In genomic region chr7:100825215-100825671, GRCh38 we compare ENCODE assay signal across 11 cellular contexts. TPM values are rescaled to one million over a fixed set of nuclear protein-coding genes. Genes with fewer than 3 reads are reported as not detected.
DNase-seq lines count a peak whose midpoint lies in the region; ATAC-seq, FAIRE-seq and TF ChIP-seq lines count a peak whose summit lies in the region.
"Had no signal": no experiment of that assay in that cellular context is flagged by ENCODE, and none has a peak within 500 bp of the region (broad histone marks: within the 10 kb centered on the region; RNA-seq: fewer than 3 reads in every experiment).

No MANE protein-coding gene starts in this region.

- H3K27ac Mint-ChIP-seq in GM23338: peak overlapping the region; percentile 4; the same call in 1 of the 2 replicates
- peak overlapping the region; percentile 37 for H3K27ac Mint-ChIP-seq in chondrocyte (ENCODE audit: unreplicated experiment)

- no peaks in the 10 kb centered on the region for H3K9me3 Mint-ChIP-seq in GM23338
- H3K9me3 Mint-ChIP-seq in chondrocyte (ENCODE audit: low read depth): no peaks in the 10 kb centered on the region

- H3K36me3 Mint-ChIP-seq in GM23338 (ENCODE audit: low read depth) (peaks cover 58% of the 10 kb centered on the region), chondrocyte (ENCODE audit: low read depth) (peaks cover 16% of the 10 kb centered on the region)

- no peak for TF ChIP-seq CTCF in GM23338 (conservative IDR thresholded peaks at IDR 0.05; ENCODE audit: low read depth in 2 of 2)
- no peak for TF ChIP-seq CTCF in chondrocyte (IDR thresholded peaks at IDR 0.05)
- no peak for TF ChIP-seq CTCF in kidney epithelial cell (IDR thresholded peaks at IDR 0.05; ENCODE audit: insufficient read depth, low read length, poor library complexity, severe bottlenecking)
- no peak for TF ChIP-seq CTCF in MM.1S (IDR thresholded peaks at IDR 0.05; ENCODE audit: low read length)

- no peak overlapping the region for H3K9ac ChIP-seq in MM.1S (ENCODE audit: low read length)

- H3K27me3 ChIP-seq in GM23338 (ENCODE audit: insufficient read depth) (no peaks in the 10 kb centered on the region), kidney epithelial cell (ENCODE audit: control insufficient read depth, insufficient read depth, low read length) (no peaks in the 10 kb centered on the region), MM.1S (replicated peaks; ENCODE audit: insufficient read depth, low read length) (peaks cover 84% of the 10 kb centered on the region)

- TF ChIP-seq POLR2A in GM12892 (IDR thresholded peaks at IDR 0.05; ENCODE audit: low read depth, low read length): no peak

- H3K9me2 ChIP-seq in GM23338 (ENCODE audit: insufficient read depth): no peaks in the 10 kb centered on the region
- no peaks in the 10 kb centered on the region for H3K9me2 ChIP-seq in MM.1S (replicated peaks; ENCODE audit: insufficient read depth, low read length)

- DNase-seq in GM23338 (ENCODE audit: low spot score) (peak; percentile 40), chondrocyte (ENCODE audit: low spot score) (no peak), kidney epithelial cell (ENCODE audit: low read depth) (no peak), inferior parietal cortex (ENCODE audit: extremely low spot score) (no peak), GM12892 (ENCODE audit: insufficient read length) (no peak), MM.1S (no peak)
- DNase-seq: activated CD4-positive, CD25-positive, alpha-beta regulatory T cell treated with anti-CD3 and anti-CD28 coated beads, Interleukin-2, amount 50 U/mL, for 72 hours; cortex of kidney; NCI-H1436 treated with DMSO at 0.1 percent for 48 hours had no signal

- H2AFZ ChIP-seq in GM23338 (no peak overlapping the region), MM.1S (ENCODE audit: low read length) (no peak overlapping the region)

- H3K4me2 ChIP-seq in GM23338 (peak overlapping the region; percentile 100), MM.1S (ENCODE audit: low read depth, low read length) (no peak overlapping the region)

- H3F3A ChIP-seq in GM23338 (replicated peaks; ENCODE audit: low read depth): peaks cover 7% of the 10 kb centered on the region; the same call in 1 of the 2 replicates
- no peaks in the 10 kb centered on the region for H3F3A ChIP-seq in MM.1S (ENCODE audit: insufficient read depth, low read length)

- FAIRE-seq in GM12892 (lab: Jason Lieb, UNC): no peak

- H4K20me1 ChIP-seq in GM23338 (replicated peaks; ENCODE audit: insufficient read depth) (peaks cover 27% of the 10 kb centered on the region), MM.1S (ENCODE audit: insufficient read depth, low read length) (no peaks in the 10 kb centered on the region)

- H3K36me3 ChIP-seq in GM23338 (ENCODE audit: insufficient read depth): peaks cover 25% of the 10 kb centered on the region
- peaks cover 2% of the 10 kb centered on the region for H3K36me3 ChIP-seq in kidney epithelial cell (ENCODE audit: control insufficient read depth, insufficient read depth, low read length)
- H3K36me3 ChIP-seq in MM.1S (replicated peaks; ENCODE audit: insufficient read depth, low read length): no peaks in the 10 kb centered on the region

- peaks cover 15% of the 10 kb centered on the region; the same call in 1 of the 2 replicates for H3K4me1 ChIP-seq in GM23338 (ENCODE audit: insufficient read depth)
- H3K4me1 ChIP-seq in MM.1S (ENCODE audit: low read length): no peaks in the 10 kb centered on the region

- no peaks in the 10 kb centered on the region for H3K9me3 ChIP-seq in MM.1S (replicated peaks; ENCODE audit: insufficient read depth, low read length)

- H3K27me3 Mint-ChIP-seq in GM23338 (ENCODE audit: insufficient read depth, low read depth, poor library complexity) (peaks cover 21% of the 10 kb centered on the region), chondrocyte (ENCODE audit: low read depth) (no peaks in the 10 kb centered on the region)

- peak overlapping the region; percentile 98 for H3K4me3 ChIP-seq in GM23338
- H3K4me3 ChIP-seq in kidney epithelial cell (ENCODE audit: low read depth, low read length): peak overlapping the region; percentile 78
- peak overlapping the region; percentile 43 to 71 (median 55) for H3K4me3 ChIP-seq in skin epidermis
- no peak overlapping the region for H3K4me3 ChIP-seq in MM.1S (ENCODE audit: low read length)

- H3K27ac ChIP-seq in GM23338 (ENCODE audit: low read depth) (peak overlapping the region; percentile 45; the same call in 1 of the 2 replicates), skin epidermis (peak overlapping the region in 20 of 21 experiments; percentile 56 to 91 (median 79)), MM.1S (ENCODE audit: low read length) (no peak overlapping the region)

- ATAC-seq in GM23338 (no peak), HG02973 (IDR thresholded peaks at IDR 0.05; ENCODE audit: unreplicated experiment) (no peak)

- H3K79me2 ChIP-seq in GM23338 (replicated peaks; ENCODE audit: insufficient read depth) (peaks cover 51% of the 10 kb centered on the region), MM.1S (ENCODE audit: low read length) (no peaks in the 10 kb centered on the region)

- peaks cover 23% of the 10 kb centered on the region for H3K4me1 Mint-ChIP-seq in GM23338
- H3K4me1 Mint-ChIP-seq in chondrocyte (ENCODE audit: low read depth): peaks cover 31% of the 10 kb centered on the region

- H3K4me3 Mint-ChIP-seq in GM23338: peak overlapping the region; percentile 97
- peak overlapping the region; percentile 87 for H3K4me3 Mint-ChIP-seq in chondrocyte (ENCODE audit: unreplicated experiment)

TF ChIP-seq in GM23338, 12 proteins besides CTCF, POLR2A, EP300 and RAD21:
- TF ChIP-seq, protein P1, sequence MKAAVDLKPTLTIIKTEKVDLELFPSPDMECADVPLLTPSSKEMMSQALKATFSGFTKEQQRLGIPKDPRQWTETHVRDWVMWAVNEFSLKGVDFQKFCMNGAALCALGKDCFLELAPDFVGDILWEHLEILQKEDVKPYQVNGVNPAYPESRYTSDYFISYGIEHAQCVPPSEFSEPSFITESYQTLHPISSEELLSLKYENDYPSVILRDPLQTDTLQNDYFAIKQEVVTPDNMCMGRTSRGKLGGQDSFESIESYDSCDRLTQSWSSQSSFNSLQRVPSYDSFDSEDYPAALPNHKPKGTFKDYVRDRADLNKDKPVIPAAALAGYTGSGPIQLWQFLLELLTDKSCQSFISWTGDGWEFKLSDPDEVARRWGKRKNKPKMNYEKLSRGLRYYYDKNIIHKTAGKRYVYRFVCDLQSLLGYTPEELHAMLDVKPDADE (IDR thresholded peaks at IDR 0.05): no peak
- TF ChIP-seq ZNF114 (CRISPR knock-in tag; IDR thresholded peaks at IDR 0.05) (no peak), REST (IDR thresholded peaks at IDR 0.05; ENCODE audit: unreplicated experiment) (no peak), EZH2 (IDR thresholded peaks at IDR 0.05; ENCODE audit: low read depth, unreplicated experiment) (no peak), NANOG (IDR thresholded peaks at IDR 0.05; ENCODE audit: borderline replicate concordance) (no peak), ZNF331 (CRISPR knock-in tag; IDR thresholded peaks at IDR 0.05; ENCODE audit: low read depth) (no peak), CREB1 (CRISPR knock-in tag; IDR thresholded peaks at IDR 0.05; ENCODE audit: low read depth) (no peak), JUNB (IDR thresholded peaks at IDR 0.05; ENCODE audit: unreplicated experiment) (no peak)

RNA-seq across cellular contexts. Expression of gene EPHB4, which starts 2.1 kb away (rescaled TPM):
- total RNA-seq in GM23338 (2014; rRNA removed; shearing (Covaris generic)): 145 and 164 TPM in 2 replicates
- 22.6 and 23.3 TPM in 2 replicates for polyA plus RNA-seq in GM23338 (2016; fragmentation: Nextera tagmentation; extraction: Ambion mirVana)
- 56.6 to 60.7 TPM (median 59.5 TPM) in 3 replicates for total RNA-seq in chondrocyte
- 138 TPM in 2 replicates for total RNA-seq in kidney epithelial cell
- polyA plus RNA-seq in GM12892 (2012; ENCODE audit: missing spikeins): 1.1 TPM

RNA-seq across cellular contexts. Expression of gene SLC12A9, which starts 27.3 kb away (rescaled TPM):
- total RNA-seq in GM23338 (2014; rRNA removed; shearing (Covaris generic)): 32.3 and 39.9 TPM in 2 replicates
- polyA plus RNA-seq in GM23338 (2016; fragmentation: Nextera tagmentation; extraction: Ambion mirVana): 9.7 and 10.3 TPM in 2 replicates
- total RNA-seq in chondrocyte (23.5 to 26.6 TPM (median 26.0 TPM) in 3 replicates), kidney epithelial cell (15.7 and 18.3 TPM in 2 replicates)
- 8.4 TPM for polyA plus RNA-seq in GM12892 (2012; ENCODE audit: missing spikeins)

RNA-seq across cellular contexts. Expression of gene TRIP6, which starts 41.9 kb away (rescaled TPM):
- total RNA-seq in GM23338 (2014; rRNA removed; shearing (Covaris generic)): 106 and 112 TPM in 2 replicates
- 44.6 and 45.0 TPM in 2 replicates for polyA plus RNA-seq in GM23338 (2016; fragmentation: Nextera tagmentation; extraction: Ambion mirVana)
- total RNA-seq in chondrocyte: 91.6 to 104 TPM (median 98.4 TPM) in 3 replicates
- 113 and 114 TPM in 2 replicates for total RNA-seq in kidney epithelial cell
- 20.9 TPM for polyA plus RNA-seq in GM12892 (2012; ENCODE audit: missing spikeins)

RNA-seq across cellular contexts. Expression of gene SRRT, which starts 49.7 kb away (rescaled TPM):
- 98.3 and 113 TPM in 2 replicates for total RNA-seq in GM23338 (2014; rRNA removed; shearing (Covaris generic))
- polyA plus RNA-seq in GM23338 (2016; fragmentation: Nextera tagmentation; extraction: Ambion mirVana): 125 and 140 TPM in 2 replicates
- total RNA-seq in chondrocyte (104 to 138 TPM (median 105 TPM) in 3 replicates), kidney epithelial cell (65.9 and 67.9 TPM in 2 replicates)
- polyA plus RNA-seq in GM12892 (2012; ENCODE audit: missing spikeins): 88.0 TPM
